In genomic region chr4:52038109-52038912, GRCh38 we compare ENCODE assay signal across 8 cellular contexts. TPM values are rescaled to one million over a fixed set of nuclear protein-coding genes. Genes with fewer than 3 reads are reported as not detected.
DNase-seq lines count a peak whose midpoint lies in the region; ATAC-seq and TF ChIP-seq lines count a peak whose summit lies in the region.

Gene SGCB (minus strand): TSS chr4:52038299. CDS start chr4:52038259, 40 bp downstream.

- in situ Hi-C loops in ACHN (cut with HindIII; ENCODE audit: low pct_ligation_motif_present, low pct_unique_long_range_greater_than_20kb, low sequenced_read_pairs) = no loop called here

- H3K4me1 ChIP-seq in mucosa of descending colon (ENCODE audit: low read depth) = peaks cover 3% of the 10 kb centered on the region

- H3K9me3 ChIP-seq in mucosa of descending colon = no peaks in the 10 kb centered on the region

- ATAC-seq in GM18873 (IDR thresholded peaks at IDR 0.05; ENCODE audit: low FRiP score, unreplicated experiment) (peak; percentile 72), HG03097 (IDR thresholded peaks at IDR 0.05; ENCODE audit: low FRiP score, unreplicated experiment) (peak; percentile 86), mucosa of descending colon (peak; percentile 92)

- TF ChIP-seq CTCF in mucosa of descending colon (IDR thresholded peaks at IDR 0.05) = no peak

- DNase-seq in ACHN = peak; percentile 47
- peak; percentile 77 for DNase-seq in NCI-H748 (lab: John Stamatoyannopoulos, UW; ENCODE audit: unreplicated experiment)
- peak; percentile 87 for DNase-seq in activated CD8-positive, alpha-beta memory T cell treated with anti-CD3 and anti-CD28 coated beads, Interleukin-2, amount 50 U/mL, for 48 hours
- DNase-seq in epidermal melanocyte (ENCODE audit: insufficient read length, low spot score) = peak; percentile 47
- DNase-seq in mucosa of descending colon = peak; percentile 72 to 85 (median 78)
- peak; percentile 64 to 68 for DNase-seq in stimulated activated CD8-positive, alpha-beta memory T cell treated with anti-CD3 and anti-CD28 coated beads, Interleukin-2, amount 100 ng/mL, for 48 hours (ENCODE audit: low read depth in 2 of 2)

- intact Hi-C loops in mucosa of descending colon (cut with DNase I, micrococcal nuclease) = loop anchor here in 1 of 2 donors (10.0 kb wide), 1 partner anchor 194 kb away; the partner anchor contains the start of gene DCUN1D4

- peak within 1 kb of the TSS; percentile 75 for H3K4me3 ChIP-seq in mucosa of descending colon

- H3K36me3 ChIP-seq in mucosa of descending colon (ENCODE audit: low read depth) = no peaks in the 10 kb centered on the region

RNA-seq across cellular contexts. Expression of gene SGCB, which starts in this region (rescaled TPM):
- total RNA-seq in mucosa of descending colon = 10 to 100 TPM; 23.8 to 80.1 (median 24.2) TPM

Comparison
In these comparisons a context has a peak if more than half of its experiments do, and no peak if none do; other contexts are left out.
1. Peak in every context shown above with its lines: DNase-seq, ATAC-seq and H3K4me3 ChIP-seq.